Comparison of ENCODE assay signal across 13 cellular contexts in the genomic region with DNA sequence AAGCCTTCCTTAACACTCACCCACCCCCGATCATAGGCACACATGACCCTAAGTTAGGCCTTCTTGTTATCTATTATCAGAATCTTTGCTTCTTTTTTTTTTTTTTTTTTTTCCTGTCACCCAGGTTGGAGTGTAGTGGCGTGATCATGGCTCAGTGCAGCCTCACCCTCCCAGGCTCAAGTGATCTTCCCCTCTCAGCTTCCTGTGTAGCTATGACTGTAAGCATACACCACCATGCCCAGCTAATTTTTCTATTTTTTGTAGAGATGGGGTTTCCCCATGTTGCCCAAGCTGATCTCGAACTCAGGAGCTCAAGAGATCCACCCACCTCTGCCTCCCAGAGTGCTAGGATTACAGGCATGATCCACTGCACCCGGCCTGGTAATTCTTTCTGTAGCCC.
A peak's percentile ranks its signal among the peaks of the same experiment; 100 is the strongest.
DNase-seq lines count a peak whose midpoint lies in the region; ATAC-seq and TF ChIP-seq lines count a peak whose summit lies in the region.
"Had no signal": no experiment of that assay in that cellular context is flagged by ENCODE, and none has a peak within 500 bp of the region (broad histone marks: within the 10 kb centered on the region; RNA-seq: fewer than 3 reads in every experiment).

No MANE protein-coding gene starts in this region.

- DNase-seq in NCI-H226, result peak; percentile 20
- DNase-seq in activated T-cell treated with anti-CD3 and anti-CD28 coated beads, Interleukin-2, amount 50 U/mL, for 48 hours, result no peak
- DNase-seq in T-helper 1 cell, result no peak
- no peak for DNase-seq in activated CD4-positive, alpha-beta T cell treated with anti-CD3 and anti-CD28 coated beads for 1 hour
- no peak for DNase-seq in activated CD8-positive, alpha-beta T cell treated with anti-CD3 and anti-CD28 coated beads, Interleukin-2, amount 10 ng/mL, durations not matched to agents 7 days and 5 days
- DNase-seq: BE2C; CD4-positive, alpha-beta memory T cell; DMS79; EL; KG1 had no signal

- no peak overlapping the region for H3K27ac Mint-ChIP-seq in activated CD8-positive, alpha-beta T cell treated with anti-CD3 and anti-CD28 coated beads, Interleukin-2, amount 10 ng/mL, durations not matched to agents 7 days and 5 days
- H3K27ac Mint-ChIP-seq: CD4-positive, alpha-beta memory T cell; IgD-negative memory B cell had no signal

- no peaks in the 10 kb centered on the region for H3K9me3 Mint-ChIP-seq in activated CD8-positive, alpha-beta T cell treated with anti-CD3 and anti-CD28 coated beads, Interleukin-2, amount 10 ng/mL, durations not matched to agents 7 days and 5 days (ENCODE audit: insufficient read depth)
- H3K9me3 Mint-ChIP-seq: IgD-negative memory B cell had no signal

- ATAC-seq in GM18505 (IDR thresholded peaks at IDR 0.05; ENCODE audit: unreplicated experiment) (peak; percentile 48), GM21786 (IDR thresholded peaks at IDR 0.05; ENCODE audit: unreplicated experiment) (peak; percentile 49)
- ATAC-seq in activated CD8-positive, alpha-beta T cell treated with anti-CD3 and anti-CD28 coated beads, Interleukin-2, amount 10 ng/mL, durations not matched to agents 7 days and 5 days, result no peak

- no peak for TF ChIP-seq POLR2A in GM18505 (IDR thresholded peaks at IDR 0.05; ENCODE audit: borderline replicate concordance, extremely low read depth, insufficient read depth, insufficient read length)

- H3K27me3 Mint-ChIP-seq in activated CD8-positive, alpha-beta T cell treated with anti-CD3 and anti-CD28 coated beads, Interleukin-2, amount 10 ng/mL, durations not matched to agents 7 days and 5 days (ENCODE audit: low read depth), result no peaks in the 10 kb centered on the region
- H3K27me3 Mint-ChIP-seq: CD4-positive, alpha-beta memory T cell; IgD-negative memory B cell had no signal

- H3K4me1 Mint-ChIP-seq in activated CD8-positive, alpha-beta T cell treated with anti-CD3 and anti-CD28 coated beads, Interleukin-2, amount 10 ng/mL, durations not matched to agents 7 days and 5 days (ENCODE audit: low read depth), result no peaks in the 10 kb centered on the region
- H3K4me1 Mint-ChIP-seq: CD4-positive, alpha-beta memory T cell; IgD-negative memory B cell had no signal

- no peak overlapping the region for H3K4me3 Mint-ChIP-seq in activated CD8-positive, alpha-beta T cell treated with anti-CD3 and anti-CD28 coated beads, Interleukin-2, amount 10 ng/mL, durations not matched to agents 7 days and 5 days
- H3K4me3 Mint-ChIP-seq: CD4-positive, alpha-beta memory T cell; IgD-negative memory B cell had no signal

- CTCF ChIA-PET in activated CD8-positive, alpha-beta T cell treated with anti-CD3 and anti-CD28 coated beads, Interleukin-2, amount 10 ng/mL, durations not matched to agents 7 days and 5 days (lab: Charles Lee), result no interaction called here

- POLR2A ChIA-PET in activated CD8-positive, alpha-beta T cell treated with anti-CD3 and anti-CD28 coated beads, Interleukin-2, amount 10 ng/mL, durations not matched to agents 7 days and 5 days (lab: Charles Lee), result no interaction called here

- H3K36me3 Mint-ChIP-seq in activated CD8-positive, alpha-beta T cell treated with anti-CD3 and anti-CD28 coated beads, Interleukin-2, amount 10 ng/mL, durations not matched to agents 7 days and 5 days (ENCODE audit: low read depth), result no peaks in the 10 kb centered on the region
- H3K36me3 Mint-ChIP-seq: CD4-positive, alpha-beta memory T cell; IgD-negative memory B cell had no signal
